1 cellular context compared by ENCODE assay signal in genomic region chr22:21669026-21669425, GRCh38.
A peak's percentile ranks its signal among the peaks of the same experiment; 100 is the strongest.
TF ChIP-seq lines count a peak whose summit lies in the region.

No MANE protein-coding gene starts in this region.

TF ChIP-seq in K562, 482 proteins besides CTCF, POLR2A, EP300 and RAD21:
- no peak for TF ChIP-seq ZEB2 (IDR thresholded peaks at IDR 0.05)
- TF ChIP-seq KLF1 (tag; IDR thresholded peaks at IDR 0.05): peak; percentile 34; the same call in 1 of the 2 replicates
